Comparison of ENCODE assay signal across 23 cellular contexts in the genomic region with DNA sequence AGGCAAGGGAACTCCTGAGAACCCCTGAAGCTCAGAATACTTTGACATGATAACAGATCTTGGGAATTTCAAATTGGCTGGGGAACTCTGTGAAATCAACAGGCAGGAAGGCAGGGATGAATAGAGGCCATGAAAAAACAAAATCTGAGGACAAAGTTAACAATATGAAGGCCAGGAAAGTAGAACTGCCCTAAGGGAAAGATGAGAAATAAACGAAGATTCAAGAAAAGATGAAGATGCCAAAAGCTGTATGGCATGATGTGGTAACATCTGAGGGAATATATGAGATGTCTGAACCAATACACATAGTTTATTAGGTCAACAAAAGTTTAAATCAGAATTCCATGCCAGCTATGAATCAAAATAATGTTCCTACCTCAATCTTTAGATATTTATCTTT. TPM values are rescaled to one million over a fixed set of nuclear protein-coding genes. Genes with fewer than 3 reads are reported as not detected.
A peak's percentile ranks its signal among the peaks of the same experiment; 100 is the strongest.
DNase-seq lines count a peak whose midpoint lies in the region; ATAC-seq, FAIRE-seq and TF ChIP-seq lines count a peak whose summit lies in the region.
"Had no signal": no experiment of that assay in that cellular context is flagged by ENCODE, and none has a peak within 500 bp of the region (broad histone marks: within the 10 kb centered on the region; RNA-seq: fewer than 3 reads in every experiment).

No MANE protein-coding gene starts in this region.

- H3K9me3 ChIP-seq in astrocyte (ENCODE audit: insufficient read depth, low read depth, low read length) = no peaks in the 10 kb centered on the region
- H3K9me3 ChIP-seq in thoracic aorta = no peaks in the 10 kb centered on the region
- H3K9me3 ChIP-seq in esophagus muscularis mucosa = no peaks in the 10 kb centered on the region
- H3K9me3 ChIP-seq: A549; BE2C; BLaER1 treated with 17β-estradiol and CSF1 and Interleukin-3, amounts not matched to agents 10 nM and 100 nM had no signal

- no peak overlapping the region for H3K27ac ChIP-seq in astrocyte (ENCODE audit: low read depth, low read length)
- H3K27ac ChIP-seq in thoracic aorta = peak overlapping the region; percentile 12 to 77
- no peak overlapping the region for H3K27ac ChIP-seq in esophagus muscularis mucosa (replicated peaks in 1 of 4)
- H3K27ac ChIP-seq: A549; BLaER1 treated with 17β-estradiol and CSF1 and Interleukin-3, amounts not matched to agents 10 nM and 100 nM had no signal

- H3K27me3 Mint-ChIP-seq in astrocyte (ENCODE audit: low read depth, unreplicated experiment) = no peaks in the 10 kb centered on the region
- H3K27me3 Mint-ChIP-seq: CD4-positive, alpha-beta memory T cell had no signal

- TF ChIP-seq EP300 in esophagus muscularis mucosa (IDR thresholded peaks at IDR 0.05) = no peak

- intact Hi-C loops in esophagus muscularis mucosa (cut with DNase I) = no loop called here

- no peak overlapping the region for H2AFZ ChIP-seq in astrocyte (ENCODE audit: low read depth, low read length)
- H2AFZ ChIP-seq: GM23338 had no signal

- H3K27me3 ChIP-seq in astrocyte (ENCODE audit: insufficient read depth, low read length) (no peaks in the 10 kb centered on the region), thoracic aorta (replicated peaks; ENCODE audit: insufficient read depth) (no peaks in the 10 kb centered on the region), esophagus muscularis mucosa (no peaks in the 10 kb centered on the region)
- H3K27me3 ChIP-seq: BE2C; BLaER1 treated with 17β-estradiol and CSF1 and Interleukin-3, amounts not matched to agents 10 nM and 100 nM had no signal

- WGBS in esophagus muscularis mucosa = 97% methylated on average over 1 of the region's 1 CpG

- no peaks in the 10 kb centered on the region for H3K9me3 Mint-ChIP-seq in astrocyte (ENCODE audit: unreplicated experiment)
- H3K9me3 Mint-ChIP-seq: CD4-positive, alpha-beta memory T cell; GM23338; H9 had no signal

- no peak overlapping the region for H3K9ac ChIP-seq in astrocyte (ENCODE audit: low read length)
- H3K9ac ChIP-seq: BLaER1 treated with 17β-estradiol and CSF1 and Interleukin-3, amounts not matched to agents 10 nM and 100 nM had no signal

- H3K4me3 ChIP-seq in astrocyte (ENCODE audit: insufficient read depth, low read depth, low read length) (no peak overlapping the region), thoracic aorta (no peak overlapping the region), esophagus muscularis mucosa (no peak overlapping the region)
- H3K4me3 ChIP-seq: A549; BLaER1 treated with 17β-estradiol and CSF1 and Interleukin-3, amounts not matched to agents 10 nM and 100 nM; GM23338 had no signal

- TF ChIP-seq CTCF in astrocyte (IDR thresholded peaks at IDR 0.05; ENCODE audit: insufficient read depth, low read depth, low read length) (no peak), thoracic aorta (IDR thresholded peaks at IDR 0.05) (no peak), esophagus muscularis mucosa (IDR thresholded peaks at IDR 0.05) (no peak)

- H3K4me2 ChIP-seq in astrocyte (ENCODE audit: low read length) = no peak overlapping the region
- H3K4me2 ChIP-seq: A549; BLaER1 treated with 17β-estradiol and CSF1 and Interleukin-3, amounts not matched to agents 10 nM and 100 nM; GM23338 had no signal

- no peaks in the 10 kb centered on the region for H3K79me2 ChIP-seq in astrocyte (ENCODE audit: insufficient read depth, low read length)

- FAIRE-seq in astrocyte (lab: Jason Lieb, UNC) (peak; percentile 17), urothelium cell line (lab: Jason Lieb, UNC) (no peak)
- FAIRE-seq: A549, GM12891, GM18507 had no signal

- H3K4me1 ChIP-seq in astrocyte (ENCODE audit: insufficient read depth, low read length) (peaks cover 16% of the 10 kb centered on the region), thoracic aorta (ENCODE audit: control insufficient read depth in 1 of 2, low read depth in 2 of 2) (peaks cover 16 to 28% of the 10 kb centered on the region in 2 donors), esophagus muscularis mucosa (peaks cover 5 to 22% (median 19%) of the 10 kb centered on the region in 4 donors)
- H3K4me1 ChIP-seq: BE2C had no signal

- H3K36me3 ChIP-seq in astrocyte (ENCODE audit: insufficient read depth, low read length) (no peaks in the 10 kb centered on the region), thoracic aorta (peaks cover 11% of the 10 kb centered on the region), esophagus muscularis mucosa (peaks cover 0 to 44% (median 17%) of the 10 kb centered on the region in 4 donors)
- H3K36me3 ChIP-seq: BE2C had no signal

- peaks cover 15% of the 10 kb centered on the region for H3K4me1 Mint-ChIP-seq in astrocyte (ENCODE audit: low read depth, unreplicated experiment)
- H3K4me1 Mint-ChIP-seq: CD14-positive monocyte, GM23338, H9 had no signal

- no peak overlapping the region for H3K27ac Mint-ChIP-seq in astrocyte (ENCODE audit: unreplicated experiment)
- H3K27ac Mint-ChIP-seq: GM23338, H9 had no signal

- no peak for TF ChIP-seq POLR2A in esophagus muscularis mucosa (IDR thresholded peaks at IDR 0.05; ENCODE audit: low read depth)

- ATAC-seq in thoracic aorta (ENCODE audit: insufficient number of reproducible peaks, low FRiP score, low read depth) = no peak
- ATAC-seq: A549, GM23338, HCT116 had no signal

- DNase-seq in NCI-H146 treated with DMSO at 0.1 percent for 48 hours (lab: John Stamatoyannopoulos, UW; ENCODE audit: unreplicated experiment) = peak; percentile 41
- no peak for DNase-seq in NCI-H146 (lab: John Stamatoyannopoulos, UW)
- peak; percentile 51 for DNase-seq in EH (ENCODE audit: low read depth)
- no peak for DNase-seq in astrocyte (ENCODE audit: low read depth)
- no peak for DNase-seq in thoracic aorta (ENCODE audit: low spot score)
- DNase-seq in esophagus muscularis mucosa (ENCODE audit: extremely low spot score) = no peak
- no peak for DNase-seq in urothelium cell line (ENCODE audit: low spot score)
- DNase-seq: 8988T; ACHN; AML-193; BE2C; Calu3; CD4-positive, alpha-beta memory T cell; GF-D8; H9 had no signal

- H3K36me3 Mint-ChIP-seq in astrocyte (ENCODE audit: low read depth, unreplicated experiment) = peaks cover 12% of the 10 kb centered on the region

- peaks cover 3% of the 10 kb centered on the region for H4K20me1 ChIP-seq in astrocyte (ENCODE audit: insufficient read depth, low read length)
- H4K20me1 ChIP-seq: BLaER1 treated with 17β-estradiol and CSF1 and Interleukin-3, amounts not matched to agents 10 nM and 100 nM had no signal

- H3K4me3 Mint-ChIP-seq in astrocyte (ENCODE audit: unreplicated experiment) = no peak overlapping the region
- H3K4me3 Mint-ChIP-seq: CD14-positive monocyte, GM23338, H9 had no signal

RNA-seq across cellular contexts. Expression of a gene that starts 25.0 kb away (rescaled TPM):
- total RNA-seq in astrocyte (15.6 and 17.6 TPM in 2 replicates), thoracic aorta (10 to 100 TPM; 27.3 to 32.0 TPM), esophagus muscularis mucosa (10 to 100 TPM; 32.0 to 50.2 (median 37.6) TPM)

RNA-seq across cellular contexts. Expression of a gene that starts 58.2 kb away (rescaled TPM):
- total RNA-seq in astrocyte = 0.24 and 0.32 TPM in 2 replicates
- total RNA-seq in thoracic aorta = 10 to 100 TPM; 17.5 to 21.7 TPM
- under 1 TPM in 3 of 4 donors, not detected in 1; 0.06 to 0.42 (median 0.17) TPM for total RNA-seq in esophagus muscularis mucosa
- total RNA-seq: G401 had no signal

Comparison
In these comparisons a context has a peak if more than half of its experiments do, and no peak if none do; other contexts are left out.
1. DNase-seq: peak in NCI-H146 treated with DMSO at 0.1 percent for 48 hours (single experiment) and EH (single experiment); none in NCI-H146 (single experiment), astrocyte (single experiment), thoracic aorta (single experiment), esophagus muscularis mucosa (single experiment) and urothelium cell line (single experiment).
2. H3K27ac ChIP-seq: peak in thoracic aorta (2 of 2); none in astrocyte (single experiment) and esophagus muscularis mucosa (0 of 4).
3. RNA of a gene that starts 58.2 kb away (total RNA-seq): 17.5 to 21.7 TPM in thoracic aorta; 0.24 to 0.32 TPM in astrocyte and 0.06 to 0.42 TPM in esophagus muscularis mucosa; every median in the first group is over 10 times any median in the second.